ENCODE assay signal across 10 cellular contexts in genomic region chr14:95520346-95520745, GRCh38. TPM values are rescaled to one million over a fixed set of nuclear protein-coding genes. Genes with fewer than 3 reads are reported as not detected.
DNase-seq lines count a peak whose midpoint lies in the region; ATAC-seq and TF ChIP-seq lines count a peak whose summit lies in the region.
"Had no signal": no experiment of that assay in that cellular context is flagged by ENCODE, and none has a peak within 500 bp of the region (broad histone marks: within the 10 kb centered on the region; RNA-seq: fewer than 3 reads in every experiment).

No MANE protein-coding gene starts in this region.

- intact Hi-C loops in CD14-positive monocyte (cut with micrococcal nuclease), result no loop called here

- H3K27me3 Mint-ChIP-seq in CD14-positive monocyte (ENCODE audit: low read depth in 3 of 3), result peaks cover 0 to 5% (median 0%) of the 10 kb centered on the region in 3 donors
- no peaks in the 10 kb centered on the region for H3K27me3 Mint-ChIP-seq in activated naive CD8-positive, alpha-beta T cell treated with anti-CD3 and anti-CD28 coated beads, Interleukin-2, amount 50 U/mL, for 24 hours
- no peaks in the 10 kb centered on the region for H3K27me3 Mint-ChIP-seq in natural killer cell treated with Interleukin-12 subunit alpha and Interleukin-12 subunit beta and Interleukin-15 and Interleukin-18, amount 100 ng/mL, for 72 hours

- no peaks in the 10 kb centered on the region for H3K9me3 Mint-ChIP-seq in CD14-positive monocyte
- H3K9me3 Mint-ChIP-seq in activated naive CD8-positive, alpha-beta T cell treated with anti-CD3 and anti-CD28 coated beads, Interleukin-2, amount 50 U/mL, for 24 hours, result no peaks in the 10 kb centered on the region
- no peaks in the 10 kb centered on the region for H3K9me3 Mint-ChIP-seq in natural killer cell treated with Interleukin-12 subunit alpha and Interleukin-12 subunit beta and Interleukin-15 and Interleukin-18, amount 100 ng/mL, for 72 hours

- DNase-seq in CD14-positive monocyte (ENCODE audit: low spot score) (peak; percentile 87), Kasumi-1 (lab: John Stamatoyannopoulos, UW) (peak; percentile 50 to 54), HK-2 (ENCODE audit: unreplicated experiment) (no peak)
- DNase-seq in activated naive CD8-positive, alpha-beta T cell treated with anti-CD3 and anti-CD28 coated beads, Interleukin-2, amount 50 U/mL, for 24 hours, result no peak
- no peak for DNase-seq in natural killer cell treated with Interleukin-12 subunit alpha and Interleukin-12 subunit beta and Interleukin-15 and Interleukin-18, amount 100 ng/mL, for 72 hours (ENCODE audit: low spot score)
- DNase-seq in central memory CD4-positive, alpha-beta T cell, result no peak
- DNase-seq: NCI-H187 treated with DMSO at 0.1 percent for 48 hours, small intestine had no signal

- no peak for ATAC-seq in activated naive CD8-positive, alpha-beta T cell treated with anti-CD3 and anti-CD28 coated beads, Interleukin-2, amount 50 U/mL, for 24 hours
- no peak for ATAC-seq in natural killer cell treated with Interleukin-12 subunit alpha and Interleukin-12 subunit beta and Interleukin-15 and Interleukin-18, amount 100 ng/mL, for 72 hours
- ATAC-seq in HG03521 (IDR thresholded peaks at IDR 0.05; ENCODE audit: unreplicated experiment) (no peak), HG03469 (IDR thresholded peaks at IDR 0.05; ENCODE audit: unreplicated experiment) (no peak)

- H3K4me3 Mint-ChIP-seq in CD14-positive monocyte, result peak overlapping the region; percentile 5 to 85
- peak overlapping the region; percentile 73 for H3K4me3 Mint-ChIP-seq in activated naive CD8-positive, alpha-beta T cell treated with anti-CD3 and anti-CD28 coated beads, Interleukin-2, amount 50 U/mL, for 24 hours
- peak overlapping the region; percentile 59 for H3K4me3 Mint-ChIP-seq in natural killer cell treated with Interleukin-12 subunit alpha and Interleukin-12 subunit beta and Interleukin-15 and Interleukin-18, amount 100 ng/mL, for 72 hours

- peaks cover 83% of the 10 kb centered on the region for H3K4me1 Mint-ChIP-seq in CD14-positive monocyte
- H3K4me1 Mint-ChIP-seq in activated naive CD8-positive, alpha-beta T cell treated with anti-CD3 and anti-CD28 coated beads, Interleukin-2, amount 50 U/mL, for 24 hours, result peaks cover 86% of the 10 kb centered on the region
- peaks cover 74 to 81% of the 10 kb centered on the region in 2 donors for H3K4me1 Mint-ChIP-seq in natural killer cell treated with Interleukin-12 subunit alpha and Interleukin-12 subunit beta and Interleukin-15 and Interleukin-18, amount 100 ng/mL, for 72 hours (ENCODE audit: low read depth in 2 of 2)

- peaks cover 0 to 3% of the 10 kb centered on the region in 2 donors for H3K36me3 Mint-ChIP-seq in CD14-positive monocyte
- H3K36me3 Mint-ChIP-seq in activated naive CD8-positive, alpha-beta T cell treated with anti-CD3 and anti-CD28 coated beads, Interleukin-2, amount 50 U/mL, for 24 hours (ENCODE audit: low read depth), result no peaks in the 10 kb centered on the region
- no peaks in the 10 kb centered on the region for H3K36me3 Mint-ChIP-seq in natural killer cell treated with Interleukin-12 subunit alpha and Interleukin-12 subunit beta and Interleukin-15 and Interleukin-18, amount 100 ng/mL, for 72 hours

- H3K27ac Mint-ChIP-seq in CD14-positive monocyte, result peak overlapping the region; percentile 94 to 99 (median 98)
- H3K27ac Mint-ChIP-seq in activated naive CD8-positive, alpha-beta T cell treated with anti-CD3 and anti-CD28 coated beads, Interleukin-2, amount 50 U/mL, for 24 hours, result peak overlapping the region; percentile 98
- H3K27ac Mint-ChIP-seq in natural killer cell treated with Interleukin-12 subunit alpha and Interleukin-12 subunit beta and Interleukin-15 and Interleukin-18, amount 100 ng/mL, for 72 hours, result peak overlapping the region; percentile 92 to 93

- no peak for TF ChIP-seq CTCF in CD14-positive monocyte (IDR thresholded peaks at IDR 0.05)

RNA-seq across cellular contexts. Expression of gene SYNE3, which starts 3.9 kb away (rescaled TPM):
- polyA plus RNA-seq in CD14-positive monocyte, result 1 to 10 TPM; 2.6 to 3.5 TPM
- 10 to 100 TPM; 46.9 to 62.4 TPM for total RNA-seq in natural killer cell treated with Interleukin-12 subunit alpha and Interleukin-12 subunit beta and Interleukin-15 and Interleukin-18, amount 100 ng/mL, for 72 hours

RNA-seq across cellular contexts. Expression of gene GLRX5, which starts 14.5 kb away (rescaled TPM):
- polyA plus RNA-seq in CD14-positive monocyte, result 10 to 100 TPM; 31.1 to 43.1 TPM
- total RNA-seq in natural killer cell treated with Interleukin-12 subunit alpha and Interleukin-12 subunit beta and Interleukin-15 and Interleukin-18, amount 100 ng/mL, for 72 hours, result 10 to 100 TPM; 35.5 to 36.1 TPM

Comparison
In these comparisons a context has a peak if more than half of its experiments do, and no peak if none do; other contexts are left out.
1. DNase-seq: peak in CD14-positive monocyte (single experiment) and Kasumi-1 (2 of 2); none in activated naive CD8-positive, alpha-beta T cell treated with anti-CD3 and anti-CD28 coated beads, Interleukin-2, amount 50 U/mL, for 24 hours (single experiment), natural killer cell treated with Interleukin-12 subunit alpha and Interleukin-12 subunit beta and Interleukin-15 and Interleukin-18, amount 100 ng/mL, for 72 hours (single experiment), central memory CD4-positive, alpha-beta T cell (single experiment) and HK-2 (single experiment).
2. Peak in every context shown above with its lines, with median percentiles within 50 percentile points of each other: H3K27ac Mint-ChIP-seq and H3K4me3 Mint-ChIP-seq.